Comparison of ENCODE assay signal across 21 cellular contexts in the genomic region with DNA sequence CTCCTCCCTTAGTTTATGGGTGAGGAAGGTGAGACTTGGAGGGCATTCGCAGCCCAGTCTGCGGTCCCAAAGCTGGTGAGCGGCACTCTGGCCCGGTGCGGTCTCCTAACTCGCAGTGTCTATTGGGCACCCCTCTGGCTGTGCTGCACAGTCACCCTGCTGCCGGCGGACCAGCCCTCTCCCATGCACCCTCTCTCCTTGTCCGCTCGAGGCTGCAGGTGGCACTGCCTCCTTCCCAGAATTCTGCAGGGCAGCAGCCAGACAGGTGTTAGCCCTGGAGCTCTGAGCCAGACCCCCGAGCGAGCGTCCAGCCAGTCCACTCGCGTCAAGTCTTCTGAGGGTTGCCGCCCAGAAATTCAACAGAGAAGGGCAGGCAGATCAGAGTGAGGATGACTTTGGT.
"Had no signal": no experiment of that assay in that cellular context is flagged by ENCODE, and none has a peak within 500 bp of the region (broad histone marks: within the 10 kb centered on the region; RNA-seq: fewer than 3 reads in every experiment).

No MANE protein-coding gene starts in this region.

- ATAC-seq: left lung; naive thymus-derived CD8-positive, alpha-beta T cell; sciatic nerve; stimulated activated memory B cell treated with anti-CD40 and anti-IgM and Interleukin-4, amounts not matched to agents 10 μg/mL and 1 μg/mL and 100 μg/mL, for 72 hours had no signal

- H3K27me3 ChIP-seq: left lung, right atrium auricular region, tibial nerve, upper lobe of left lung had no signal

- H3K27me3 Mint-ChIP-seq: dendritic cell treated with granulocyte-macrophage colony-stimulating factor and Interleukin-4, amounts not matched to agents 40 ng/mL and 50 ng/mL, for 4 days; naive thymus-derived CD8-positive, alpha-beta T cell; stimulated activated memory B cell treated with anti-CD40 and anti-IgM and Interleukin-4, amounts not matched to agents 10 μg/mL and 1 μg/mL and 100 μg/mL, for 72 hours; stimulated activated naive CD8-positive, alpha-beta T cell treated with anti-CD3 and anti-CD28 coated beads, Interleukin-15, Interleukin-2, amounts not matched to agents 100 ng/mL and 50 ng/mL, for 24 hours had no signal

- H3K4me1 Mint-ChIP-seq: nephron progenitor cell; stimulated activated memory B cell treated with anti-CD40 and anti-IgM and Interleukin-4, amounts not matched to agents 10 μg/mL and 1 μg/mL and 100 μg/mL, for 72 hours had no signal

- H3K27ac ChIP-seq: left lung, prostate gland, right atrium auricular region, thoracic aorta, tibial nerve, upper lobe of left lung had no signal

- H3K4me1 ChIP-seq: left lung, prostate gland, right atrium auricular region, tibial nerve, upper lobe of left lung had no signal

- H3K4me3 Mint-ChIP-seq: dendritic cell treated with granulocyte-macrophage colony-stimulating factor and Interleukin-4, amounts not matched to agents 40 ng/mL and 50 ng/mL, for 4 days; naive thymus-derived CD8-positive, alpha-beta T cell; nephron progenitor cell; stimulated activated memory B cell treated with anti-CD40 and anti-IgM and Interleukin-4, amounts not matched to agents 10 μg/mL and 1 μg/mL and 100 μg/mL, for 72 hours; stimulated activated naive CD8-positive, alpha-beta T cell treated with anti-CD3 and anti-CD28 coated beads, Interleukin-15, Interleukin-2, amounts not matched to agents 100 ng/mL and 50 ng/mL, for 24 hours had no signal

- H3K27ac Mint-ChIP-seq: dendritic cell treated with granulocyte-macrophage colony-stimulating factor and Interleukin-4, amounts not matched to agents 40 ng/mL and 50 ng/mL, for 4 days; nephron progenitor cell; stimulated activated memory B cell treated with anti-CD40 and anti-IgM and Interleukin-4, amounts not matched to agents 10 μg/mL and 1 μg/mL and 100 μg/mL, for 72 hours; stimulated activated naive CD8-positive, alpha-beta T cell treated with anti-CD3 and anti-CD28 coated beads, Interleukin-15, Interleukin-2, amounts not matched to agents 100 ng/mL and 50 ng/mL, for 24 hours had no signal

- H3K9me3 Mint-ChIP-seq: dendritic cell treated with granulocyte-macrophage colony-stimulating factor and Interleukin-4, amounts not matched to agents 40 ng/mL and 50 ng/mL, for 4 days; naive thymus-derived CD8-positive, alpha-beta T cell; nephron progenitor cell; stimulated activated memory B cell treated with anti-CD40 and anti-IgM and Interleukin-4, amounts not matched to agents 10 μg/mL and 1 μg/mL and 100 μg/mL, for 72 hours; stimulated activated naive CD8-positive, alpha-beta T cell treated with anti-CD3 and anti-CD28 coated beads, Interleukin-15, Interleukin-2, amounts not matched to agents 100 ng/mL and 50 ng/mL, for 24 hours had no signal

- H3K4me2 ChIP-seq: smooth muscle cell had no signal

- H3K4me3 ChIP-seq: left lung, prostate gland, right atrium auricular region, smooth muscle cell, thoracic aorta, tibial nerve, upper lobe of left lung had no signal

- DNase-seq: cerebellar nuclear complex; effector memory CD4-positive, alpha-beta T cell; head of caudate nucleus; left lung; mesenchymal stem cell; midbrain; naive thymus-derived CD8-positive, alpha-beta T cell; nephron progenitor cell; nucleus accumbens; stimulated activated CD4-positive, alpha-beta T cell treated with anti-CD3 and anti-CD28 coated beads, Interleukin-2, amount 100 ng/mL, for 24 hours; stimulated activated CD4-positive, alpha-beta T cell treated with anti-CD3 and anti-CD28 coated beads, Interleukin-4, amount 100 ng/mL, for 24 hours had no signal

- H3K9me3 ChIP-seq: left lung, prostate gland, right atrium auricular region, thoracic aorta, tibial nerve, upper lobe of left lung had no signal
